Comparison of ENCODE assay signal across 22 cellular contexts in the genomic region with DNA sequence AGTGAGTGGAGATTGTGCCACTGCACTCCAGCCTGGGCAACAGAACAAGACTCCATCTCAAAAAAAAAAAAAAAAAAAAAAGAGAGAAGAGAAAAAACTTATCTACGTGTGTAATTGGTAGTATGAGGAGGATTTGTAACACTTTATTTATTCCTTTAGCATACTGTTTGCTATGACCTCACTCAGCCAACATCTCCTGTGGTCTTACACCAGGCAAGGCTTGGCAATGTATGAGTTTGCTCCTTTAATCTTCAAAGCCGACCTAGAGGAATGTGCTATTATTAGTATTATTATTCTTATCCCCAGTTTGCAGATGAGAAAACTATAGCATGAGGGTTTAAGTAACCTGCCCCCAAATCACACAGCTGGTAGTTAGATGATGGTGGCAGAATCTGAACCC.
"Had no signal": no experiment of that assay in that cellular context is flagged by ENCODE, and none has a peak within 500 bp of the region (broad histone marks: within the 10 kb centered on the region; RNA-seq: fewer than 3 reads in every experiment).

No MANE protein-coding gene starts in this region.

- H3K9me3 Mint-ChIP-seq: activated CD4-positive, alpha-beta T cell treated with anti-CD3 and anti-CD28 coated beads, Interleukin-2, amount 10 ng/mL, durations not matched to agents 7 days and 5 days; activated naive CD4-positive, alpha-beta T cell treated with anti-CD3 and anti-CD28 coated beads for 36 hours; activated T-cell treated with anti-CD3 and anti-CD28 coated beads, Interleukin-2, amount 50 U/mL, for 4 hours; memory B cell; stimulated activated naive CD8-positive, alpha-beta T cell treated with anti-CD3 and anti-CD28 coated beads, Interleukin-15, amount 100 ng/mL, for 72 hours had no signal

- H3K4me3 ChIP-seq: heart right ventricle, left ventricle myocardium inferior, right atrium auricular region, skin epidermis, suprapubic skin, transverse colon, vagina had no signal

- ATAC-seq: activated CD4-positive, CD25-positive, alpha-beta regulatory T cell treated with anti-CD3 and anti-CD28 coated beads, Interleukin-2, amount 50 U/mL, for 24 hours; activated T-cell treated with anti-CD3 and anti-CD28 coated beads, Interleukin-2, amount 50 U/mL, for 4 hours; stimulated activated naive CD8-positive, alpha-beta T cell treated with anti-CD3 and anti-CD28 coated beads, Interleukin-15, amount 100 ng/mL, for 72 hours had no signal

- H3K27ac Mint-ChIP-seq: activated CD4-positive, alpha-beta T cell treated with anti-CD3 and anti-CD28 coated beads, Interleukin-2, amount 10 ng/mL, durations not matched to agents 7 days and 5 days; activated naive CD4-positive, alpha-beta T cell treated with anti-CD3 and anti-CD28 coated beads for 36 hours; memory B cell; progenitor cell of endocrine pancreas; stimulated activated naive CD8-positive, alpha-beta T cell treated with anti-CD3 and anti-CD28 coated beads, Interleukin-15, amount 100 ng/mL, for 72 hours had no signal

- H3K9me3 ChIP-seq: heart right ventricle, left ventricle myocardium inferior, right atrium auricular region, suprapubic skin, transverse colon, vagina had no signal

- DNase-seq: activated CD4-positive, alpha-beta T cell treated with anti-CD3 and anti-CD28 coated beads, Interleukin-2, amount 10 ng/mL, durations not matched to agents 7 days and 5 days; activated CD8-positive, alpha-beta memory T cell treated with anti-CD3 and anti-CD28 coated beads, Interleukin-2, amount 50 U/mL, for 4 hours; activated naive CD4-positive, alpha-beta T cell treated with anti-CD3 and anti-CD28 coated beads for 36 hours; activated T-cell treated with anti-CD3 and anti-CD28 coated beads, Interleukin-2, amount 50 U/mL, for 4 hours; anterior cingulate cortex; cerebellar nuclear complex; effector CD4-positive, alpha-beta T cell; heart right ventricle; kidney glomerular epithelial cell; left ventricle myocardium inferior; stimulated activated CD4-positive, alpha-beta T cell treated with anti-CD3 and anti-CD28 coated beads, Interleukin-4, amount 100 ng/mL, for 1 hour; stimulated activated naive CD8-positive, alpha-beta T cell treated with anti-CD3 and anti-CD28 coated beads, Interleukin-15, amount 100 ng/mL, for 72 hours; T-helper 9 cell; transverse colon had no signal

- H3K27ac ChIP-seq: skin epidermis, suprapubic skin, transverse colon, vagina had no signal

- H3K27me3 ChIP-seq: right atrium auricular region, suprapubic skin, transverse colon, vagina had no signal

- H3K36me3 ChIP-seq: heart right ventricle, left ventricle myocardium inferior, right atrium auricular region, suprapubic skin, transverse colon, vagina had no signal

- H3K4me1 ChIP-seq: suprapubic skin, vagina had no signal

- H3K27me3 Mint-ChIP-seq: activated CD4-positive, alpha-beta T cell treated with anti-CD3 and anti-CD28 coated beads, Interleukin-2, amount 10 ng/mL, durations not matched to agents 7 days and 5 days; progenitor cell of endocrine pancreas had no signal

- H3K36me3 Mint-ChIP-seq: memory B cell had no signal

- H3K4me3 Mint-ChIP-seq: activated CD4-positive, alpha-beta T cell treated with anti-CD3 and anti-CD28 coated beads, Interleukin-2, amount 10 ng/mL, durations not matched to agents 7 days and 5 days; activated naive CD4-positive, alpha-beta T cell treated with anti-CD3 and anti-CD28 coated beads for 36 hours; activated T-cell treated with anti-CD3 and anti-CD28 coated beads, Interleukin-2, amount 50 U/mL, for 4 hours; memory B cell; neural crest cell; stimulated activated naive CD8-positive, alpha-beta T cell treated with anti-CD3 and anti-CD28 coated beads, Interleukin-15, amount 100 ng/mL, for 72 hours had no signal
